In genomic region chr18:36470896-36471295, GRCh38 we compare ENCODE assay signal across 20 cellular contexts.
"Had no signal": no experiment of that assay in that cellular context is flagged by ENCODE, and none has a peak within 500 bp of the region (broad histone marks: within the 10 kb centered on the region; RNA-seq: fewer than 3 reads in every experiment).

No MANE protein-coding gene starts in this region.

- H3K27me3 ChIP-seq: gastroesophageal sphincter, neutrophil, pancreas, uterus had no signal

- H3K36me3 ChIP-seq: gastroesophageal sphincter, neutrophil, pancreas, uterus had no signal

- H3K9me3 ChIP-seq: gastroesophageal sphincter, neutrophil, pancreas, uterus had no signal

- ATAC-seq: gastroesophageal sphincter; left lobe of liver; naive thymus-derived CD8-positive, alpha-beta T cell; pancreas had no signal

- DNase-seq: activated CD4-positive, alpha-beta memory T cell treated with anti-CD3 and anti-CD28 coated beads for 36 hours; activated CD4-positive, alpha-beta T cell treated with anti-CD3 and anti-CD28 coated beads for 48 hours; activated CD4-positive, CD25-positive, alpha-beta regulatory T cell; activated naive CD4-positive, alpha-beta T cell treated with Interleukin-2 at 50 U/mL for 16 hours; activated naive CD8-positive, alpha-beta T cell treated with anti-CD3 and anti-CD28 coated beads for 36 hours; activated T-cell treated with anti-CD3 and anti-CD28 coated beads, Interleukin-2, amount 50 U/mL, for 48 hours; cerebellar nuclear complex; kidney; naive thymus-derived CD8-positive, alpha-beta T cell; pancreas; stimulated activated CD4-positive, alpha-beta T cell treated with anti-CD3 and anti-CD28 coated beads, Interleukin-2, amount 100 ng/mL, for 48 hours; stimulated activated CD8-positive, alpha-beta memory T cell treated with anti-CD3 and anti-CD28 coated beads, Interleukin-4, amount 100 ng/mL, for 48 hours; stimulated activated naive B cell treated with anti-CD40 and anti-IgM and Interleukin-4, amounts not matched to agents 10 μg/mL and 1 μg/mL and 100 μg/mL, for 72 hours; trophoblast cell; uterus had no signal

- H3K27ac ChIP-seq: coronary artery, epithelial cell of prostate, neutrophil, pancreas, uterus had no signal

- H3K4me1 ChIP-seq: gastroesophageal sphincter, uterus had no signal

- H3K4me3 ChIP-seq: coronary artery, gastroesophageal sphincter, pancreas, uterus had no signal
